In the genomic region with DNA sequence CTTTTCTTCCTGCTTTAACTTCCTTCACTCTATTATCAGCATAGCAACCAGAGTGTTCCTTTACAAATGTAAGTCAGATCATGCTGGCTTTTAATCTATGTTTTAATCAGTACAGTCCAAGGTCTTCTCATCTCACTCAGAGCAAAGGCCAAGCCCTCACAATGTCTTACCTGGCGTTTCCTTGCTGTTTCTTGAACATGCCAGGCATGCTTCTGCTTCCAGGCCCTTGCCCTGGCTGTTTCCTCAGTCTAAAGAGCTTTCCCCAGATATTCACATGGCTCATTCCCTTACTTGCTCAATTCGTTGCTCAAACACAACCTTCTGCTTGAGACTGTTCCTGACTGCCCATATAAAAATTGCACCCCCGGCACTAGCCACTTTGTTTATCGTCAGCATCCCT, we compare ENCODE assay signal across 27 cellular contexts.
"Had no signal": no experiment of that assay in that cellular context is flagged by ENCODE, and none has a peak within 500 bp of the region (broad histone marks: within the 10 kb centered on the region; RNA-seq: fewer than 3 reads in every experiment).

No MANE protein-coding gene starts in this region.

- H3K4me1 Mint-ChIP-seq: stimulated activated effector memory CD8-positive, alpha-beta T cell treated with anti-CD3 and anti-CD28 coated beads, Interleukin-12 subunit alpha, Interleukin-12 subunit beta, amount 100 ng/mL, for 72 hours; stimulated activated naive B cell treated with anti-CD40 and anti-IgM and Interleukin-4, amounts not matched to agents 10 μg/mL and 1 μg/mL and 100 μg/mL, for 72 hours; stimulated activated naive CD8-positive, alpha-beta T cell treated with anti-CD3 and anti-CD28 coated beads, Interleukin-15, amount 100 ng/mL, for 72 hours had no signal

- H3K36me3 ChIP-seq: stomach, suprapubic skin, thoracic aorta, thyroid gland, tibial artery, tibial nerve, transverse colon, upper lobe of left lung, upper lobe of right lung, uterus, vagina had no signal

- H3K27ac Mint-ChIP-seq: stimulated activated effector memory CD8-positive, alpha-beta T cell treated with anti-CD3 and anti-CD28 coated beads, Interleukin-12 subunit alpha, Interleukin-12 subunit beta, amount 100 ng/mL, for 72 hours; stimulated activated memory B cell treated with anti-CD40 and anti-IgM and Interleukin-4, amounts not matched to agents 10 μg/mL and 1 μg/mL and 100 μg/mL, for 72 hours; stimulated activated naive B cell treated with anti-CD40 and anti-IgM and Interleukin-4, amounts not matched to agents 10 μg/mL and 1 μg/mL and 100 μg/mL, for 72 hours; stimulated activated naive CD8-positive, alpha-beta T cell treated with anti-CD3 and anti-CD28 coated beads, Interleukin-15, amount 100 ng/mL, for 72 hours; stimulated activated naive CD8-positive, alpha-beta T cell treated with anti-CD3 and anti-CD28 coated beads, Interleukin-15, Interleukin-2, amounts not matched to agents 100 ng/mL and 50 ng/mL, for 24 hours; type B pancreatic cell had no signal

- H3K27me3 Mint-ChIP-seq: stimulated activated naive B cell treated with anti-CD40 and anti-IgM and Interleukin-4, amounts not matched to agents 10 μg/mL and 1 μg/mL and 100 μg/mL, for 72 hours; stimulated activated naive CD8-positive, alpha-beta T cell treated with anti-CD3 and anti-CD28 coated beads, Interleukin-15, amount 100 ng/mL, for 72 hours; stimulated activated naive CD8-positive, alpha-beta T cell treated with anti-CD3 and anti-CD28 coated beads, Interleukin-15, Interleukin-2, amounts not matched to agents 100 ng/mL and 50 ng/mL, for 24 hours; type B pancreatic cell had no signal

- DNase-seq: stimulated activated CD4-positive, alpha-beta T cell treated with anti-CD3 and anti-CD28 coated beads, Interleukin-2, amount 100 ng/mL, for 48 hours; stimulated activated CD4-positive, alpha-beta T cell treated with anti-CD3 and anti-CD28 coated beads, Interleukin-4, amount 100 ng/mL, for 1 hour; stimulated activated CD4-positive, alpha-beta T cell treated with anti-CD3 and anti-CD28 coated beads, Interleukin-4, amount 100 ng/mL, for 24 hours; stimulated activated CD4-positive, alpha-beta T cell treated with anti-CD3 and anti-CD28 coated beads, Interleukin-4, amount 100 ng/mL, for 4 hours; stimulated activated CD8-positive, alpha-beta memory T cell treated with anti-CD3 and anti-CD28 coated beads, Interleukin-4, amount 100 ng/mL, for 48 hours; stimulated activated naive B cell treated with anti-CD40 and anti-IgM and Interleukin-4, amounts not matched to agents 10 μg/mL and 1 μg/mL and 100 μg/mL, for 72 hours; stimulated activated naive CD4-positive, alpha-beta T cell; stimulated activated naive CD4-positive, alpha-beta T cell treated with Interleukin-2 at 50 U/mL for 16 hours; stimulated activated naive CD8-positive, alpha-beta T cell treated with anti-CD3 and anti-CD28 coated beads, Interleukin-15, amount 100 ng/mL, for 72 hours; stimulated activated naive CD8-positive, alpha-beta T cell treated with anti-CD3 and anti-CD28 coated beads, Interleukin-15, Interleukin-2, amounts not matched to agents 100 U/mL and 50 U/mL, for 24 hours; stomach; substantia nigra; testis; thyroid gland; tibial artery; transverse colon; upper lobe of left lung; upper lobe of right lung; uterus had no signal

- H3K4me3 Mint-ChIP-seq: stimulated activated effector memory CD8-positive, alpha-beta T cell treated with anti-CD3 and anti-CD28 coated beads, Interleukin-12 subunit alpha, Interleukin-12 subunit beta, amount 100 ng/mL, for 72 hours; stimulated activated memory B cell treated with anti-CD40 and anti-IgM and Interleukin-4, amounts not matched to agents 10 μg/mL and 1 μg/mL and 100 μg/mL, for 72 hours; stimulated activated naive B cell treated with anti-CD40 and anti-IgM and Interleukin-4, amounts not matched to agents 10 μg/mL and 1 μg/mL and 100 μg/mL, for 72 hours; stimulated activated naive CD8-positive, alpha-beta T cell treated with anti-CD3 and anti-CD28 coated beads, Interleukin-15, amount 100 ng/mL, for 72 hours; stimulated activated naive CD8-positive, alpha-beta T cell treated with anti-CD3 and anti-CD28 coated beads, Interleukin-15, Interleukin-2, amounts not matched to agents 100 ng/mL and 50 ng/mL, for 24 hours; type B pancreatic cell had no signal

- H3K4me3 ChIP-seq: stomach, suprapubic skin, testis, thoracic aorta, thyroid gland, tibial artery, tibial nerve, transverse colon, upper lobe of left lung, upper lobe of right lung, uterus, vagina had no signal

- H3K36me3 Mint-ChIP-seq: stimulated activated effector memory CD8-positive, alpha-beta T cell treated with anti-CD3 and anti-CD28 coated beads, Interleukin-12 subunit alpha, Interleukin-12 subunit beta, amount 100 ng/mL, for 72 hours; type B pancreatic cell had no signal

- H3K4me1 ChIP-seq: stomach, suprapubic skin, testis, thyroid gland, tibial artery, tibial nerve, transverse colon, upper lobe of left lung, upper lobe of right lung, uterus, vagina had no signal

- H3K27ac ChIP-seq: stomach, suprapubic skin, testis, thoracic aorta, thyroid gland, tibial artery, tibial nerve, transverse colon, upper lobe of left lung, upper lobe of right lung, uterus, vagina had no signal

- H3K27me3 ChIP-seq: stomach, suprapubic skin, testis, thyroid gland, tibial artery, tibial nerve, transverse colon, upper lobe of left lung, upper lobe of right lung, uterus, vagina had no signal

- H3K9me3 ChIP-seq: testis, thoracic aorta, thyroid gland, transverse colon, upper lobe of right lung, uterus, vagina had no signal
